ENCODE assay signal across 8 cellular contexts in genomic region chr1:150560011-150560438, GRCh38. TPM values are rescaled to one million over a fixed set of nuclear protein-coding genes. Genes with fewer than 3 reads are reported as not detected.
DNase-seq lines count a peak whose midpoint lies in the region; ATAC-seq and TF ChIP-seq lines count a peak whose summit lies in the region.

No MANE protein-coding gene starts in this region.

- no peak overlapping the region for H2AFZ ChIP-seq in ACC112 (ENCODE audit: low read length, unreplicated experiment)

- H3K4me1 Mint-ChIP-seq in mesothelial cell of epicardium: peaks cover 46% of the 10 kb centered on the region
- H3K4me1 Mint-ChIP-seq in stimulated activated naive B cell treated with anti-CD40 and anti-IgM and Interleukin-4, amounts not matched to agents 10 μg/mL and 1 μg/mL and 100 μg/mL, for 72 hours: peaks cover 35 to 57% of the 10 kb centered on the region in 2 donors

- peak; percentile 86 for DNase-seq in NCI-H460 (ENCODE audit: extremely low read depth, low read depth)
- peak; percentile 76 to 85 for DNase-seq in activated CD4-positive, alpha-beta T cell treated with anti-CD3 and anti-CD28 coated beads, Interleukin-2, amount 50 U/mL, for 48 hours
- peak; percentile 55 for DNase-seq in effector CD8-positive, alpha-beta T cell (lab: John Stamatoyannopoulos, UW)
- peak; percentile 30 to 80 for DNase-seq in mesothelial cell of epicardium (ENCODE audit: low spot score in 2 of 2, unreplicated experiment in 2 of 2)
- DNase-seq in stimulated activated naive B cell treated with anti-CD40 and anti-IgM and Interleukin-4, amounts not matched to agents 10 μg/mL and 1 μg/mL and 100 μg/mL, for 72 hours: peak; percentile 64

- peaks cover 18% of the 10 kb centered on the region for H3K79me2 ChIP-seq in ACC112 (ENCODE audit: control insufficient read depth, insufficient read depth, low read length, unreplicated experiment)

- peaks cover 3% of the 10 kb centered on the region; the same call in 1 of the 2 replicates for H3K36me3 ChIP-seq in ACC112 (ENCODE audit: insufficient read depth, low read length)

- no peaks in the 10 kb centered on the region for H3K9me3 Mint-ChIP-seq in mesothelial cell of epicardium
- no peaks in the 10 kb centered on the region for H3K9me3 Mint-ChIP-seq in stimulated activated naive B cell treated with anti-CD40 and anti-IgM and Interleukin-4, amounts not matched to agents 10 μg/mL and 1 μg/mL and 100 μg/mL, for 72 hours

- no peaks in the 10 kb centered on the region for H3K27me3 Mint-ChIP-seq in mesothelial cell of epicardium (ENCODE audit: low read depth)
- H3K27me3 Mint-ChIP-seq in stimulated activated naive B cell treated with anti-CD40 and anti-IgM and Interleukin-4, amounts not matched to agents 10 μg/mL and 1 μg/mL and 100 μg/mL, for 72 hours: no peaks in the 10 kb centered on the region

- H3K4me1 ChIP-seq in ACC112 (ENCODE audit: control insufficient read depth, insufficient read depth, low read length, unreplicated experiment): peaks cover 53% of the 10 kb centered on the region

- H3K4me3 ChIP-seq in ACC112 (ENCODE audit: low read depth, low read length): peak overlapping the region; percentile 81

- peak overlapping the region; percentile 100 for H3K27ac Mint-ChIP-seq in mesothelial cell of epicardium
- H3K27ac Mint-ChIP-seq in stimulated activated naive B cell treated with anti-CD40 and anti-IgM and Interleukin-4, amounts not matched to agents 10 μg/mL and 1 μg/mL and 100 μg/mL, for 72 hours: peak overlapping the region; percentile 86

- peaks cover 2% of the 10 kb centered on the region for H3K36me3 Mint-ChIP-seq in mesothelial cell of epicardium
- peaks cover 0 to 3% of the 10 kb centered on the region in 2 donors for H3K36me3 Mint-ChIP-seq in stimulated activated naive B cell treated with anti-CD40 and anti-IgM and Interleukin-4, amounts not matched to agents 10 μg/mL and 1 μg/mL and 100 μg/mL, for 72 hours

- peak; percentile 76 for TF ChIP-seq CTCF in mesothelial cell of epicardium (IDR thresholded peaks at IDR 0.05; ENCODE audit: unreplicated experiment)

- peak; percentile 28 for TF ChIP-seq POLR2A in GM19099 (IDR thresholded peaks at IDR 0.05; ENCODE audit: extremely low read depth, insufficient read length, low read depth)

- no peaks in the 10 kb centered on the region for H3K27me3 ChIP-seq in ACC112 (ENCODE audit: insufficient read depth, low read length)

- H3K4me3 Mint-ChIP-seq in mesothelial cell of epicardium: peak overlapping the region; percentile 80
- H3K4me3 Mint-ChIP-seq in stimulated activated naive B cell treated with anti-CD40 and anti-IgM and Interleukin-4, amounts not matched to agents 10 μg/mL and 1 μg/mL and 100 μg/mL, for 72 hours: peak overlapping the region; percentile 65 to 95

- no peak for ATAC-seq in stimulated activated naive B cell treated with anti-CD40 and anti-IgM and Interleukin-4, amounts not matched to agents 10 μg/mL and 1 μg/mL and 100 μg/mL, for 72 hours (replicated peaks)
- ATAC-seq in HG02623 (IDR thresholded peaks at IDR 0.05; ENCODE audit: unreplicated experiment): no peak

- H3K27ac ChIP-seq in ACC112 (ENCODE audit: low read depth, low read length): peak overlapping the region; percentile 100

RNA-seq across cellular contexts. Expression of gene ADAMTSL4, which starts 10.8 kb away (rescaled TPM):
- 5.7 and 5.8 TPM in 2 replicates for total RNA-seq in NCI-H460 (2014; rRNA removed; shearing (Covaris generic))
- 14.3 and 16.6 TPM in 2 replicates for polyA plus RNA-seq in NCI-H460 (2014; cell fraction: nucleus; rRNA removed)
- total RNA-seq in mesothelial cell of epicardium: 16.1 to 18.0 TPM (median 16.6 TPM) in 3 replicates

RNA-seq across cellular contexts. Expression of gene MCL1, which starts 19.4 kb away (rescaled TPM):
- 489 and 574 TPM in 2 replicates for total RNA-seq in NCI-H460 (2014; rRNA removed; shearing (Covaris generic))
- 343 and 421 TPM in 2 replicates for polyA plus RNA-seq in NCI-H460 (2014; cell fraction: nucleus; rRNA removed)
- 257 to 268 TPM (median 262 TPM) in 3 replicates for total RNA-seq in mesothelial cell of epicardium

RNA-seq across cellular contexts. Expression of gene FALEC, which starts 44.5 kb away (rescaled TPM):
- not detected in 2 replicates for total RNA-seq in NCI-H460 (2014; rRNA removed; shearing (Covaris generic))
- not detected in 2 replicates for polyA plus RNA-seq in NCI-H460 (2014; cell fraction: nucleus; rRNA removed)
- 1.2 to 1.9 TPM (median 1.7 TPM) in 3 replicates for total RNA-seq in mesothelial cell of epicardium

RNA-seq across cellular contexts. Expression of gene ECM1, which starts 52.1 kb away (rescaled TPM):
- 11.7 and 12.0 TPM in 2 replicates for total RNA-seq in NCI-H460 (2014; rRNA removed; shearing (Covaris generic))
- 9.5 and 13.9 TPM in 2 replicates for polyA plus RNA-seq in NCI-H460 (2014; cell fraction: nucleus; rRNA removed)
- 4.9 to 5.0 TPM (median 4.9 TPM) in 3 replicates for total RNA-seq in mesothelial cell of epicardium
